In the genomic region with DNA sequence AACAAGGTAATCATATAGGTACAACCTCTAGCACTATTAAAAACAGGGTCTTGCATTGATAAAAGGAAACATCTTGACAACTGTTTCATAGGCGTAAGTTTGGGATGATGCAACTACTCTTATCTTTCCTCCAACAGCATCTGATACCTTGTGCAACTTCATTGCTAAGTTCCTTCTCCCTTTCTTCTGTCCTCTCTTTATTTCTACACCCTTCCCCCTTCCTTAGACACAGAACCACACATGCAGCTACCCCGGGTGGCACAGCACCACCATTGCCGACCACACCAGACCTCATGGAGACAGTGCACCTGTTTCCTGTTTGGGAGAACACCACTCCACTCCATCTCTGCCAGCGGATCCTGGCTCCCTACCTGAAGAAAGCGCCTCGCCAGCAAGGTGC, we compare ENCODE assay signal across 16 cellular contexts. TPM values are rescaled to one million over a fixed set of nuclear protein-coding genes. Genes with fewer than 3 reads are reported as not detected.
DNase-seq lines count a peak whose midpoint lies in the region; ATAC-seq, FAIRE-seq and TF ChIP-seq lines count a peak whose summit lies in the region.
"Had no signal": no experiment of that assay in that cellular context is flagged by ENCODE, and none has a peak within 500 bp of the region (broad histone marks: within the 10 kb centered on the region; RNA-seq: fewer than 3 reads in every experiment).

No MANE protein-coding gene starts in this region.

- H3K27ac ChIP-seq in OCI-LY3 (ENCODE audit: low read length) (no peak overlapping the region), K562 (ENCODE audit: extremely low read depth, low read depth, low read length) (peak overlapping the region; percentile 14; the same call in 1 of the 3 replicates), neural progenitor cell (no peak overlapping the region)
- H3K27ac ChIP-seq: uterus had no signal

- peak overlapping the region; percentile 15 for H3K4me2 ChIP-seq in OCI-LY3 (ENCODE audit: low read length)
- no peak overlapping the region for H3K4me2 ChIP-seq in K562 (ENCODE audit: insufficient read depth, low read length)
- no peak overlapping the region for H3K4me2 ChIP-seq in neural progenitor cell

- ATAC-seq in K562 (peak; percentile 24), GM18498 (IDR thresholded peaks at IDR 0.05; ENCODE audit: unreplicated experiment) (no peak)
- ATAC-seq: stimulated activated naive CD8-positive, alpha-beta T cell treated with anti-CD3 and anti-CD28 coated beads, Interleukin-15, Interleukin-2, amounts not matched to agents 100 U/mL and 50 U/mL, for 24 hours had no signal

- no peaks in the 10 kb centered on the region for H3K27me3 ChIP-seq in OCI-LY3 (ENCODE audit: low read depth, low read length)
- no peaks in the 10 kb centered on the region for H3K27me3 ChIP-seq in K562 (ENCODE audit: control insufficient read depth in 2 of 2, insufficient read depth in 2 of 2, low read length in 2 of 2)
- H3K27me3 ChIP-seq in neural progenitor cell, result no peaks in the 10 kb centered on the region
- H3K27me3 ChIP-seq: spleen, uterus had no signal

- no peaks in the 10 kb centered on the region for H3K79me2 ChIP-seq in OCI-LY3 (ENCODE audit: low read length)
- H3K79me2 ChIP-seq in K562 (ENCODE audit: control insufficient read depth, insufficient read depth, low read length), result peaks cover 72% of the 10 kb centered on the region
- no peaks in the 10 kb centered on the region for H3K79me2 ChIP-seq in neural progenitor cell (ENCODE audit: low read depth)

- peak; percentile 84 for TF ChIP-seq EP300 in K562 (IDR thresholded peaks at IDR 0.05; ENCODE audit: low read length)

- 0 out of 2 replicates have a peak, but pooled peaks have one; percentile 35 for TF ChIP-seq POLR2A in K562 (conservative IDR thresholded peaks at IDR 0.05)

- 68% methylated on average over 6 of the region's 6 CpGs for WGBS in K562 (ENCODE audit: insufficient coverage, low coverage, missing lambda C conversion rate)

- peaks cover 75% of the 10 kb centered on the region for H3K4me1 ChIP-seq in OCI-LY3 (ENCODE audit: low read length)
- H3K4me1 ChIP-seq in K562 (replicated peaks in 1 of 2; ENCODE audit: control insufficient read depth in 2 of 2, insufficient read depth in 2 of 2, low read length in 2 of 2), result peaks cover 14 to 46% of the 10 kb centered on the region in 2 experiments
- no peaks in the 10 kb centered on the region for H3K4me1 ChIP-seq in neural progenitor cell
- H3K4me1 ChIP-seq: HAP-1, uterus had no signal

- no peak overlapping the region for H3K4me3 Mint-ChIP-seq in neural progenitor cell

- H2AFZ ChIP-seq in OCI-LY3 (ENCODE audit: low read depth, low read length) (no peak overlapping the region), K562 (ENCODE audit: low read depth, low read length) (no peak overlapping the region), neural progenitor cell (replicated peaks) (no peak overlapping the region)

- no peaks in the 10 kb centered on the region for H3K9me3 ChIP-seq in OCI-LY3 (ENCODE audit: insufficient read depth, low read length)
- no peaks in the 10 kb centered on the region for H3K9me3 ChIP-seq in K562 (replicated peaks; ENCODE audit: control insufficient read depth, insufficient read depth, low read depth, low read length)
- no peaks in the 10 kb centered on the region for H3K9me3 ChIP-seq in neural progenitor cell (ENCODE audit: low read depth)
- H3K9me3 ChIP-seq: HAP-1, spleen, uterus had no signal

- in situ Hi-C loops in K562 (cut with MboI), result no loop called here

- H3F3A ChIP-seq in neural progenitor cell (ENCODE audit: low read depth), result no peaks in the 10 kb centered on the region

- H3K36me3 Mint-ChIP-seq in neural progenitor cell, result peaks cover 28% of the 10 kb centered on the region

- BruUV-seq in K562 (replicated peaks; lab: Mats Ljungman, UMichigan), result no TSS peak

- no peaks in the 10 kb centered on the region for H3K9me3 Mint-ChIP-seq in neural progenitor cell

- H3K9ac ChIP-seq in OCI-LY3 (ENCODE audit: low read length) (no peak overlapping the region), K562 (ENCODE audit: insufficient read depth in 1 of 2, low read depth in 2 of 2, low read length in 2 of 2) (peak overlapping the region in 1 of 2 experiments; percentile 11; a peak in 1 of 4 replicates), neural progenitor cell (no peak overlapping the region)

- TF ChIP-seq CTCF in OCI-LY3 (IDR thresholded peaks at IDR 0.05; ENCODE audit: low read depth, low read length) (no peak), K562 (IDR thresholded peaks at IDR 0.05 in 2 of 3, conservative IDR thresholded peaks at IDR 0.05 in 1 of 3; ENCODE audit: insufficient read depth in 2 of 3, low read depth in 1 of 3, low read length in 3 of 3) (no peak), neural progenitor cell (IDR thresholded peaks at IDR 0.05) (no peak)

- no peak overlapping the region for H3K4me3 ChIP-seq in OCI-LY3 (ENCODE audit: low read length)
- no peak overlapping the region for H3K4me3 ChIP-seq in K562
- H3K4me3 ChIP-seq in neural progenitor cell, result no peak overlapping the region
- H3K4me3 ChIP-seq: HAP-1, spleen, uterus had no signal

- no peaks in the 10 kb centered on the region for H3K9me1 ChIP-seq in K562 (ENCODE audit: control insufficient read depth, insufficient read depth, low read length)

- FAIRE-seq in GM18507 (lab: Jason Lieb, UNC), result peak; percentile 42
- no peak for FAIRE-seq in K562 (lab: Jason Lieb, UNC)
- FAIRE-seq: bronchial epithelial cell, TTC549 had no signal

- DNase-seq in CD1c-positive myeloid dendritic cell (ENCODE audit: extremely low spot score), result peak; percentile 20
- no peak for DNase-seq in GM18507 (ENCODE audit: extremely low spot score, insufficient read length, low read depth)
- peak in 2 of 4 experiments; percentile 23 to 45 for DNase-seq in K562 (ENCODE audit: extremely low read depth in 1 of 4, low spot score in 3 of 4)
- DNase-seq in OCI-M2 (lab: John Stamatoyannopoulos, UW; ENCODE audit: unreplicated experiment), result no peak
- DNase-seq in neural progenitor cell (ENCODE audit: low spot score), result no peak
- DNase-seq: activated naive CD4-positive, alpha-beta T cell treated with Interleukin-2 at 50 U/mL for 16 hours; DMS79 treated with DMSO at 0.1 percent for 48 hours; NCI-H510A; spleen; stimulated activated naive CD8-positive, alpha-beta T cell treated with anti-CD3 and anti-CD28 coated beads, Interleukin-15, Interleukin-2, amounts not matched to agents 100 U/mL and 50 U/mL, for 24 hours; uterus had no signal

- intact Hi-C loops in K562 (cut with micrococcal nuclease), result no loop called here

- H3K36me3 ChIP-seq in OCI-LY3 (replicated peaks; ENCODE audit: low read depth, low read length), result no peaks in the 10 kb centered on the region
- peaks cover 99% of the 10 kb centered on the region for H3K36me3 ChIP-seq in K562 (ENCODE audit: control insufficient read depth, insufficient read depth, low read length)
- peaks cover 12% of the 10 kb centered on the region for H3K36me3 ChIP-seq in neural progenitor cell
- H3K36me3 ChIP-seq: uterus had no signal

- TF ChIP-seq RAD21 in K562 (CRISPR knock-in tag; conservative IDR thresholded peaks at IDR 0.05 in 1 of 2, IDR thresholded peaks at IDR 0.05 in 1 of 2), result 0 out of 4 replicates have a peak, but pooled peaks of 1 of the 2 experiments have one; percentile 9

- H3K4me1 Mint-ChIP-seq in neural progenitor cell, result peaks cover 6% of the 10 kb centered on the region

- peaks cover 2% of the 10 kb centered on the region for H3K27me3 Mint-ChIP-seq in neural progenitor cell (ENCODE audit: insufficient read depth, low read depth)

- H4K20me1 ChIP-seq in OCI-LY3 (ENCODE audit: insufficient read depth, low read length), result no peaks in the 10 kb centered on the region
- no peaks in the 10 kb centered on the region for H4K20me1 ChIP-seq in K562 (replicated peaks; ENCODE audit: control insufficient read depth, insufficient read depth, low read length)
- no peaks in the 10 kb centered on the region for H4K20me1 ChIP-seq in neural progenitor cell (ENCODE audit: low read depth)

- no peak overlapping the region for H3K27ac Mint-ChIP-seq in neural progenitor cell

- CTCF ChIA-PET in K562 (lab: Yijun Ruan, JAX; ENCODE audit: low intra/inter-chr PET ratio), result no interaction called here

- POLR2A ChIA-PET in K562 (lab: Yijun Ruan, JAX), result no interaction called here

TF ChIP-seq in K562, 482 proteins besides CTCF, POLR2A, EP300 and RAD21 (continues in another document):
- TF ChIP-seq NBN (IDR thresholded peaks at IDR 0.05; ENCODE audit: low read depth) (0 out of 2 replicates have a peak, but pooled peaks have one; percentile 26), HMGN3 (IDR thresholded peaks at IDR 0.05; ENCODE audit: borderline replicate concordance, extremely low read depth, insufficient read length, low read depth, low read length) (peak; percentile 52), DEAF1 (CRISPR knock-in tag; IDR thresholded peaks at IDR 0.05) (no peak)

RNA-seq across cellular contexts. Expression of gene MYB, which starts 14.4 kb away (rescaled TPM):
- 136 and 323 TPM in 2 replicates for total RNA-seq in K562 (2011; cell fraction: chromatin; rRNA removed; ENCODE audit: low replicate concordance)
- 63.7 and 97.6 TPM in 2 replicates for total RNA-seq in K562 (2011; cell fraction: nucleolus; rRNA removed)
- 152 and 301 TPM in 2 replicates for total RNA-seq in K562 (2011; cell fraction: nucleoplasm; rRNA removed)
- total RNA-seq in K562 (2014; rRNA removed) (116 and 117 TPM in 2 replicates), K562 (2014; rRNA removed; fragmentation: Illumina TruSeq; extraction: Trizol) (149 and 170 TPM in 2 replicates), K562 (2015; rRNA removed; fragmentation: Illumina TruSeq; extraction: Trizol) (215 and 218 TPM in 2 replicates), K562 (2021) (140 and 142 TPM in 2 replicates), neural progenitor cell (ENCODE audit: low replicate concordance) (3.0 and 3.3 TPM in 2 replicates)
- polyA plus RNA-seq in K562 (2011; rRNA removed) (82.6 and 94.1 TPM in 2 replicates), K562 (2014; fragmentation: Illumina TruSeq; extraction: Trizol) (133 and 185 TPM in 2 replicates), K562 (2014; fragmentation: Nextera tagmentation; extraction: Ambion mirVana) (10 to 100 TPM; 35.8 to 44.1 TPM), K562 (2014; rRNA removed) (153 and 155 TPM in 2 replicates)
- polyA plus RNA-seq in K562 (2011; cell fraction: cytosol; rRNA removed), result 49.6 and 73.2 TPM in 2 replicates
- polyA plus RNA-seq in K562 (2011; cell fraction: nucleus; rRNA removed), result 131 and 141 TPM in 2 replicates
- polyA plus RNA-seq in K562 (2012), result 106 and 145 TPM in 2 replicates
- polyA minus RNA-seq in K562 (2011; rRNA and poly(A)+ RNA removed), result 153 and 187 TPM in 2 replicates
- 73.2 and 75.5 TPM in 2 replicates for polyA minus RNA-seq in K562 (2011; cell fraction: cytosol; rRNA and poly(A)+ RNA removed)
- 136 and 220 TPM in 2 replicates for polyA minus RNA-seq in K562 (2011; cell fraction: nucleus; rRNA and poly(A)+ RNA removed)

Comparison
In these comparisons a context has a peak if more than half of its experiments do, and no peak if none do; other contexts are left out.
1. RNA of gene MYB, which starts 14.4 kb away (total RNA-seq): 63.7 to 323 TPM in K562; 3.0 to 3.3 TPM in neural progenitor cell; every median in the first group is over 10 times any median in the second.